Comparison of ENCODE assay signal across 8 cellular contexts in the genomic region with DNA sequence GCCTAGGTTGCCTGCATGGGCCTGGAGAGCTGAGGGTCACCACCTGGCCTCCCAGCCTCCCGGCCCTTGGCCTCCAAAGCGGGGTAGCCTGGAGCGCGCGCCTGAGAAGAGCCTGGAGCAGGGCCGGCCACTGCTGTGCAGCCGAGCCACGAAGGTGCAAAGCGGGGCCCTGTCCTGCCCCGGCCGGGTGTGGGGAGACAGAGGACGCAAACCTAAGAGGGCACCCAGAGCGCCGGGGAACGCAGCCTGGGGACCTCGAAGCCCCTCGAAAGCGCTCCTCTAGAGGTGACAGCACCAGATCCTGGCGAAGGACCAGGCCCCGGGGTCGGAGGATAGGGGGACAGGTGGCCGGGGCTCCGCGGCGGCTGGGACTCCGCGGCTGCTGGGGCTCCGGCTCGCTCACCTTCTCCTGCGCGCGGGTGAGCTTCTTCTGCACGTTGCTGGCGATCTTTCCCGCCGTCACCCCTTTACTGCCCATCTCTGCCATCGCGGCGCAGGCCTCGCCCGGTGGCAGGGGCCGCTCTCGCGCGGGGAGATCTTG.
DNase-seq lines count a peak whose midpoint lies in the region; ATAC-seq and TF ChIP-seq lines count a peak whose summit lies in the region.

No MANE protein-coding gene starts in this region.

- in situ Hi-C loops in astrocyte of the spinal cord (cut with HindIII; ENCODE audit: low sequenced_read_pairs) = no loop called here

- no peaks in the 10 kb centered on the region for H3K36me3 ChIP-seq in DOHH2 (ENCODE audit: control insufficient read depth, low read length)

- H3K79me2 ChIP-seq in DOHH2 (ENCODE audit: control insufficient read depth, low read length) = no peaks in the 10 kb centered on the region

- peak; percentile 8 for ATAC-seq in GM21576 (IDR thresholded peaks at IDR 0.05; ENCODE audit: unreplicated experiment)

- peak overlapping the region; percentile 58 for H3K4me2 ChIP-seq in DOHH2 (ENCODE audit: low read length)

- H3K4me1 ChIP-seq in DOHH2 (ENCODE audit: control insufficient read depth, low read length) = peaks cover 5% of the 10 kb centered on the region

- DNase-seq in HuH-7.5 (ENCODE audit: low spot score) = peak; percentile 58
- peak; percentile 33 for DNase-seq in astrocyte of the spinal cord (ENCODE audit: low read depth, low spot score)
- DNase-seq in iPS-NIHi7 (ENCODE audit: extremely low spot score) = peak; percentile 49
- peak; percentile 40 for DNase-seq in stimulated activated CD8-positive, alpha-beta memory T cell treated with anti-CD3 and anti-CD28 coated beads, Interleukin-4, amount 100 ng/mL, for 48 hours
- DNase-seq in DMS114 treated with DMSO at 0.1 percent for 48 hours (lab: John Stamatoyannopoulos, UW; ENCODE audit: unreplicated experiment) = no peak
- no peak for DNase-seq in NCI-H1105 (lab: John Stamatoyannopoulos, UW)

- no peaks in the 10 kb centered on the region for H3K9me3 ChIP-seq in DOHH2 (ENCODE audit: control insufficient read depth, insufficient read depth, low read length)

- no peaks in the 10 kb centered on the region for H3K9me2 ChIP-seq in DOHH2 (replicated peaks; ENCODE audit: control insufficient read depth, low read length)

- H3K27ac ChIP-seq in DOHH2 (ENCODE audit: low read depth, low read length) = no peak overlapping the region

- peaks cover 23% of the 10 kb centered on the region for H3K27me3 ChIP-seq in DOHH2 (ENCODE audit: control insufficient read depth, low read length)

- no peaks in the 10 kb centered on the region for H3F3A ChIP-seq in DOHH2 (ENCODE audit: control insufficient read depth, insufficient read depth)

- H3K4me3 ChIP-seq in DOHH2 (ENCODE audit: low read length) (peak overlapping the region; percentile 42; the same call in 1 of the 2 replicates), astrocyte of the spinal cord (ENCODE audit: low read depth, low read length) (peak overlapping the region; percentile 83)

- TF ChIP-seq CTCF in DOHH2 (IDR thresholded peaks at IDR 0.05; ENCODE audit: low read depth, low read length, poor library complexity, severe bottlenecking) (no peak), astrocyte of the spinal cord (IDR thresholded peaks at IDR 0.05; ENCODE audit: low read depth, low read length) (no peak)

- 0 out of 2 replicates have a peak, but pooled peaks cover 3% of the 10 kb centered on the region for H4K20me1 ChIP-seq in DOHH2 (ENCODE audit: control insufficient read depth, insufficient read depth, low read depth, low read length)

Comparison
In these comparisons a context has a peak if more than half of its experiments do, and no peak if none do; other contexts are left out.
1. DNase-seq: peak in HuH-7.5 (single experiment), astrocyte of the spinal cord (single experiment), iPS-NIHi7 (single experiment) and stimulated activated CD8-positive, alpha-beta memory T cell treated with anti-CD3 and anti-CD28 coated beads, Interleukin-4, amount 100 ng/mL, for 48 hours (single experiment); none in DMS114 treated with DMSO at 0.1 percent for 48 hours (single experiment) and NCI-H1105 (single experiment).